17 cellular contexts compared by ENCODE assay signal in the genomic region with DNA sequence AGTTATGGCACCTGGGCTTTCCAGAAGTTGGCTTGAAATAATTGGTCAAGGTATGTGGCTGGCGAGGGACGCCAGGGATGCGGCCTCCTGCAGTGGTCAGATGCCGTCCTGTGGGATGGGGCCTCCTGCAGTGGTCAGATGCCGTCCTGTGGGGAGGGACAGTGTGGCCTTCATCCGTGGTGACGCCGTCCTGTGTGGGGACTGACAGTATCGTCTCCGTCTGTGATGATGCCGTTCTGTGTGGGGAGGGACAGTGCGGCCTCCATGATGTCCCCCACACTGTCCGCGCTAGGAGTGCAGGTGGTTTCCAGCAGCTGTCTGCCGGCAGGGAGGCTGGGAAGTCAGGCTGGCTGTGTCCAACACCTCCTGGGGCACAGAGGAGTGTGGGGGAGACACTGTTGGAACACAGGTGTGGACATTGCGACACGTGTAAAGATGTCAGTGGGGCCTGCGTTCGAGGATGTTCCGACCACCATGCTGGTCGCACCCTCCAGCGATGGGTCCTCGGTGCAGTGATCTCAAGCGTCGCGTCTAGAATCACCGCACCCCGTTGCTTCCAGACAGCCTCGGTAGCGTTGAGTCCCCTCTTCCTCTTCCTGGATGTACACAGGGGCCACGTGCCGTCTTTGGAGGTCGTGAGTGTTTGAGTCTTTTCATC. TPM values are rescaled to one million over a fixed set of nuclear protein-coding genes. Genes with fewer than 3 reads are reported as not detected.
DNase-seq lines count a peak whose midpoint lies in the region; ATAC-seq, FAIRE-seq and TF ChIP-seq lines count a peak whose summit lies in the region.
"Had no signal": no experiment of that assay in that cellular context is flagged by ENCODE, and none has a peak within 500 bp of the region (broad histone marks: within the 10 kb centered on the region; RNA-seq: fewer than 3 reads in every experiment).

No MANE protein-coding gene starts in this region.

- H3K36me3 Mint-ChIP-seq in naive thymus-derived CD4-positive, alpha-beta T cell = peaks cover 0 to 17% (median 11%) of the 10 kb centered on the region in 5 donors

- H3K4me1 ChIP-seq in heart right ventricle (peaks cover 58 to 100% (median 90%) of the 10 kb centered on the region in 9 donors), upper lobe of left lung (peaks cover 80 to 89% (median 85%) of the 10 kb centered on the region in 4 donors)
- peaks cover 5 to 31% of the 10 kb centered on the region in 2 donors for H3K4me1 ChIP-seq in naive thymus-derived CD4-positive, alpha-beta T cell (ENCODE audit: control insufficient read depth in 2 of 2, insufficient read depth in 2 of 2, low read length in 2 of 2)

- POLR2A ChIA-PET in naive thymus-derived CD4-positive, alpha-beta T cell (lab: Charles Lee) = no interaction called here

- peak overlapping the region in 7 of 10 donors; percentile 11 to 50 (median 27) for H3K4me3 Mint-ChIP-seq in naive thymus-derived CD4-positive, alpha-beta T cell
- H3K4me3 Mint-ChIP-seq: nephron; stimulated activated effector memory CD8-positive, alpha-beta T cell treated with anti-CD3 and anti-CD28 coated beads, Interleukin-12 subunit alpha, Interleukin-12 subunit beta, amount 100 ng/mL, for 72 hours; T-cell had no signal

- H3K4me3 ChIP-seq in heart right ventricle = no peak overlapping the region
- peak overlapping the region; percentile 18 for H3K4me3 ChIP-seq in coronary artery
- H3K4me3 ChIP-seq in naive thymus-derived CD4-positive, alpha-beta T cell (ENCODE audit: low read length) = no peak overlapping the region
- H3K4me3 ChIP-seq in upper lobe of left lung = no peak overlapping the region

- ATAC-seq in heart right ventricle (peak in 1 of 8 donors; percentile 18), left cardiac atrium (no peak), upper lobe of left lung (ENCODE audit: low FRiP score in 2 of 2) (no peak)
- no peak for ATAC-seq in naive thymus-derived CD4-positive, alpha-beta T cell
- ATAC-seq: stimulated activated effector memory CD8-positive, alpha-beta T cell treated with anti-CD3 and anti-CD28 coated beads, Interleukin-12 subunit alpha, Interleukin-12 subunit beta, amount 100 ng/mL, for 72 hours; T-cell had no signal

- intact Hi-C loops in heart right ventricle (cut with DNase I) = loop anchor here in 3 of 10 donors (5.0 kb wide), 2 partner anchors 37 to 42 kb away; no protein-coding TSS in a partner anchor
- intact Hi-C loops in left cardiac atrium (cut with DNase I) = loop anchor here in 1 of 2 donors (5.0 kb wide), 1 partner anchor 42 kb away; no protein-coding TSS in a partner anchor
- intact Hi-C loops in naive thymus-derived CD4-positive, alpha-beta T cell (cut with micrococcal nuclease) = loop anchor here in 1 of 2 donors (10.0 kb wide), 1 partner anchor 55 kb away; the partner anchor contains the start of gene INPP5A

- 95 to 96% methylated on average over 33 of the region's 33 CpGs for WGBS in heart right ventricle, 2 donors
- 84 to 88% methylated on average over 28 to 31 of the region's 33 CpGs for WGBS in upper lobe of left lung, 2 donors

- peak overlapping the region in 3 of 9 donors; percentile 38 to 51 (median 46) for H3K27ac Mint-ChIP-seq in naive thymus-derived CD4-positive, alpha-beta T cell
- H3K27ac Mint-ChIP-seq: activated T-helper 2 cell treated with anti-CD3 and anti-CD28 coated beads, Interferon-gamma antibody, Interleukin-2, Interleukin-4, amounts not matched to agents 10 μg/mL and 5 μg/mL and 100 μg/mL, durations not matched to agents 14 hours and 24 hours and 36 hours; stimulated activated effector memory CD8-positive, alpha-beta T cell treated with anti-CD3 and anti-CD28 coated beads, Interleukin-12 subunit alpha, Interleukin-12 subunit beta, amount 100 ng/mL, for 72 hours; T-cell had no signal

- CTCF ChIA-PET in naive thymus-derived CD4-positive, alpha-beta T cell (lab: Charles Lee) = no interaction called here

- no peak for TF ChIP-seq POLR2A in upper lobe of left lung (IDR thresholded peaks at IDR 0.05)
- no peak for TF ChIP-seq POLR2A in H54 (IDR thresholded peaks at IDR 0.05; ENCODE audit: low read depth, low read length)

- peaks cover 0 to 5% (median 0%) of the 10 kb centered on the region in 11 donors for H3K9me3 Mint-ChIP-seq in naive thymus-derived CD4-positive, alpha-beta T cell
- H3K9me3 Mint-ChIP-seq: activated T-helper 2 cell treated with anti-CD3 and anti-CD28 coated beads, Interferon-gamma antibody, Interleukin-2, Interleukin-4, amounts not matched to agents 10 μg/mL and 5 μg/mL and 100 μg/mL, durations not matched to agents 14 hours and 24 hours and 36 hours; nephron; stimulated activated effector memory CD8-positive, alpha-beta T cell treated with anti-CD3 and anti-CD28 coated beads, Interleukin-12 subunit alpha, Interleukin-12 subunit beta, amount 100 ng/mL, for 72 hours; T-cell had no signal

- TF ChIP-seq CTCF in heart right ventricle (IDR thresholded peaks at IDR 0.05) (no peak), coronary artery (IDR thresholded peaks at IDR 0.05) (no peak), upper lobe of left lung (IDR thresholded peaks at IDR 0.05) (no peak)

- FAIRE-seq in H54 (lab: Jason Lieb, UNC) = no peak
- FAIRE-seq: GM19239, urothelium cell line had no signal

- peaks cover 0 to 2% (median 0%) of the 10 kb centered on the region in 5 donors for H3K27me3 Mint-ChIP-seq in naive thymus-derived CD4-positive, alpha-beta T cell
- H3K27me3 Mint-ChIP-seq: T-cell had no signal

- H3K9me3 ChIP-seq in heart right ventricle = peaks cover 0 to 6% (median 0%) of the 10 kb centered on the region in 11 donors
- H3K9me3 ChIP-seq in naive thymus-derived CD4-positive, alpha-beta T cell (ENCODE audit: control insufficient read depth in 2 of 3, low read length in 3 of 3) = no peaks in the 10 kb centered on the region
- H3K9me3 ChIP-seq in upper lobe of left lung = no peaks in the 10 kb centered on the region

- H3K27me3 ChIP-seq in heart right ventricle (no peaks in the 10 kb centered on the region), upper lobe of left lung (no peaks in the 10 kb centered on the region)
- H3K27me3 ChIP-seq in naive thymus-derived CD4-positive, alpha-beta T cell (ENCODE audit: control insufficient read depth in 2 of 2, insufficient read depth in 2 of 2, low read length in 2 of 2) = no peaks in the 10 kb centered on the region

- H3K36me3 ChIP-seq in heart right ventricle (no peaks in the 10 kb centered on the region), upper lobe of left lung (no peaks in the 10 kb centered on the region)
- H3K36me3 ChIP-seq in naive thymus-derived CD4-positive, alpha-beta T cell (ENCODE audit: control insufficient read depth in 2 of 3, insufficient read depth in 3 of 3, low read length in 3 of 3) = no peaks in the 10 kb centered on the region

- H3K4me1 Mint-ChIP-seq in naive thymus-derived CD4-positive, alpha-beta T cell = peaks cover 59 to 94% (median 79%) of the 10 kb centered on the region in 7 donors

- DNase-seq in heart right ventricle = no peak
- DNase-seq in left cardiac atrium = no peak
- DNase-seq in coronary artery (ENCODE audit: low spot score) = no peak
- no peak for DNase-seq in naive thymus-derived CD4-positive, alpha-beta T cell
- DNase-seq in upper lobe of left lung = no peak
- DNase-seq in H54 (ENCODE audit: insufficient read length, low spot score) = no peak
- no peak for DNase-seq in activated naive CD4-positive, alpha-beta T cell treated with anti-CD3 and anti-CD28 coated beads, Interleukin-2, amount 50 U/mL, for 16 hours
- DNase-seq in occipital lobe (lab: John Stamatoyannopoulos, UW) = no peak
- DNase-seq: activated CD4-positive, CD25-positive, alpha-beta regulatory T cell; NCI-H1417 treated with DMSO at 0.1 percent for 48 hours; NK-92 treated with Interleukin-12 subunit alpha and Interleukin-12 subunit beta, amount 100 ng/mL, for 24 hours; T-cell had no signal

- peak overlapping the region in 8 of 10 donors; percentile 58 to 91 (median 82) for H3K27ac ChIP-seq in heart right ventricle
- H3K27ac ChIP-seq in coronary artery = peak overlapping the region; percentile 75 to 83
- no peak overlapping the region for H3K27ac ChIP-seq in naive thymus-derived CD4-positive, alpha-beta T cell (ENCODE audit: low read depth, low read length)
- peak overlapping the region; percentile 27 to 79 (median 75) for H3K27ac ChIP-seq in upper lobe of left lung

- TF ChIP-seq EP300 in upper lobe of left lung (IDR thresholded peaks at IDR 0.05) = no peak

RNA-seq across cellular contexts. Expression of gene INPP5A, which starts 52.6 kb away (rescaled TPM):
- total RNA-seq in heart right ventricle (100 to 1,000 TPM in 8 of 10 donors, 10 to 100 TPM in 2; 92.6 to 122 (median 109) TPM), left cardiac atrium (10 to 100 TPM; 74.4 to 95.3 TPM), upper lobe of left lung (10 to 100 TPM; 28.6 to 81.7 (median 44.8) TPM), occipital lobe (29.3 TPM)
- polyA plus RNA-seq in heart right ventricle = 10 to 100 TPM; 30.4 to 45.1 TPM
- total RNA-seq in naive thymus-derived CD4-positive, alpha-beta T cell = 10 to 100 TPM; 15.5 to 30.7 (median 28.7) TPM
- polyA plus RNA-seq in naive thymus-derived CD4-positive, alpha-beta T cell = 1 to 10 TPM in 1 of 2 donors, under 1 TPM in 1; 0.97 to 2.0 TPM
